ENCODE assay signal across 9 cellular contexts in genomic region chr3:129015388-129016105, GRCh38. TPM values are rescaled to one million over a fixed set of nuclear protein-coding genes. Genes with fewer than 3 reads are reported as not detected.
DNase-seq lines count a peak whose midpoint lies in the region; ATAC-seq, FAIRE-seq and TF ChIP-seq lines count a peak whose summit lies in the region.
"Had no signal": no experiment of that assay in that cellular context is flagged by ENCODE, and none has a peak within 500 bp of the region (broad histone marks: within the 10 kb centered on the region; RNA-seq: fewer than 3 reads in every experiment).

No MANE protein-coding gene starts in this region.

- DNase-seq in Ammon's horn (ENCODE audit: low spot score) (peak; percentile 38), T-cell (peak in 32 of 34 experiments; percentile 11 to 69 (median 34)), K562 (ENCODE audit: extremely low read depth in 1 of 4, low spot score in 3 of 4) (peak; percentile 49 to 69 (median 54)), DMS79 (lab: John Stamatoyannopoulos, UW) (no peak)
- peak; percentile 67 for DNase-seq in natural killer cell treated with Interleukin-12 subunit alpha and Interleukin-12 subunit beta and Interleukin-15 and Interleukin-18, amount 100 ng/mL, for 72 hours (ENCODE audit: low spot score)

- TF ChIP-seq EP300 in K562 (IDR thresholded peaks at IDR 0.05; ENCODE audit: low read length), result no peak

- no peaks in the 10 kb centered on the region for H3K27me3 ChIP-seq in K562 (ENCODE audit: control insufficient read depth in 2 of 2, insufficient read depth in 2 of 2, low read length in 2 of 2)

- peak overlapping the region; percentile 50 to 81 (median 72) for H3K4me3 Mint-ChIP-seq in T-cell
- H3K4me3 Mint-ChIP-seq in natural killer cell treated with Interleukin-12 subunit alpha and Interleukin-12 subunit beta and Interleukin-15 and Interleukin-18, amount 100 ng/mL, for 72 hours, result peak overlapping the region; percentile 88

- peaks cover 3% of the 10 kb centered on the region for H3K9me1 ChIP-seq in K562 (ENCODE audit: control insufficient read depth, insufficient read depth, low read length)

- FAIRE-seq in K562 (lab: Jason Lieb, UNC), result peak; percentile 59

- no peaks in the 10 kb centered on the region for H3K36me3 ChIP-seq in K562 (ENCODE audit: control insufficient read depth, insufficient read depth, low read length)

- H2AFZ ChIP-seq in K562 (ENCODE audit: low read depth, low read length), result peak overlapping the region; percentile 76

- peak overlapping the region; percentile 62 for H3K27ac ChIP-seq in K562 (ENCODE audit: extremely low read depth, low read depth, low read length)

- no peaks in the 10 kb centered on the region for H3K79me2 ChIP-seq in K562 (ENCODE audit: control insufficient read depth, insufficient read depth, low read length)

- H3K36me3 Mint-ChIP-seq in T-cell, result no peaks in the 10 kb centered on the region
- no peaks in the 10 kb centered on the region for H3K36me3 Mint-ChIP-seq in natural killer cell treated with Interleukin-12 subunit alpha and Interleukin-12 subunit beta and Interleukin-15 and Interleukin-18, amount 100 ng/mL, for 72 hours

- no peaks in the 10 kb centered on the region for H3K9me3 Mint-ChIP-seq in T-cell
- H3K9me3 Mint-ChIP-seq in natural killer cell treated with Interleukin-12 subunit alpha and Interleukin-12 subunit beta and Interleukin-15 and Interleukin-18, amount 100 ng/mL, for 72 hours, result no peaks in the 10 kb centered on the region

- peak; percentile 71 to 83 (median 81) for ATAC-seq in T-cell (replicated peaks in 1 of 4)
- ATAC-seq in K562, result peak; percentile 67
- peak; percentile 76 to 80 for ATAC-seq in natural killer cell treated with Interleukin-12 subunit alpha and Interleukin-12 subunit beta and Interleukin-15 and Interleukin-18, amount 100 ng/mL, for 72 hours
- no peak for ATAC-seq in GM19397 (IDR thresholded peaks at IDR 0.05; ENCODE audit: unreplicated experiment)
- ATAC-seq in GM19328 (IDR thresholded peaks at IDR 0.05; ENCODE audit: unreplicated experiment), result no peak
- ATAC-seq in GM21367 (IDR thresholded peaks at IDR 0.05; ENCODE audit: unreplicated experiment), result no peak

- no peak for TF ChIP-seq RAD21 in K562 (CRISPR knock-in tag; conservative IDR thresholded peaks at IDR 0.05 in 1 of 2, IDR thresholded peaks at IDR 0.05 in 1 of 2)

- H3K9me3 ChIP-seq in K562 (replicated peaks; ENCODE audit: control insufficient read depth, insufficient read depth, low read depth, low read length), result no peaks in the 10 kb centered on the region

- no peak overlapping the region for H3K4me3 ChIP-seq in K562

- H4K20me1 ChIP-seq in K562 (replicated peaks; ENCODE audit: control insufficient read depth, insufficient read depth, low read length), result 0 out of 2 replicates have a peak, but pooled peaks cover 10% of the 10 kb centered on the region

- no peaks in the 10 kb centered on the region for H3K27me3 Mint-ChIP-seq in T-cell
- no peaks in the 10 kb centered on the region for H3K27me3 Mint-ChIP-seq in natural killer cell treated with Interleukin-12 subunit alpha and Interleukin-12 subunit beta and Interleukin-15 and Interleukin-18, amount 100 ng/mL, for 72 hours

- in situ Hi-C loops in K562 (cut with MboI), result no loop called here

- intact Hi-C loops in K562 (cut with micrococcal nuclease), result loop anchor here (2.0 to 5.0 kb wide), 2 partner anchors 39 to 138 kb away; partner anchors contain the start of gene ACAD9

- CTCF ChIA-PET in T-cell (lab: Charles Lee), result interaction anchor here (0.5 to 3.1 kb wide), 26 partner anchors 9 to 236 kb away, joined by 3 to 58 read pairs (median 5); partner anchors contain the start of gene CFAP92 (in 1 of the 2)
- CTCF ChIA-PET in K562 (lab: Yijun Ruan, JAX; ENCODE audit: low intra/inter-chr PET ratio), result interaction anchor here (0.5 kb wide), 1 partner anchor 43 kb away, joined by 4 read pairs; no protein-coding TSS in a partner anchor

- BruUV-seq in K562 (replicated peaks; lab: Mats Ljungman, UMichigan), result no TSS peak

- H3K4me1 ChIP-seq in K562 (replicated peaks in 1 of 2; ENCODE audit: control insufficient read depth in 2 of 2, insufficient read depth in 2 of 2, low read length in 2 of 2), result peaks cover 24 to 36% of the 10 kb centered on the region in 2 experiments

- POLR2A ChIA-PET in T-cell (lab: Charles Lee), result interaction anchor here (0.6 to 1.5 kb wide), 8 partner anchors 11 to 301 kb away, joined by 3 to 13 read pairs (median 4); partner anchors contain the start of gene CFAP92 (in 1 of the 2)
- POLR2A ChIA-PET in K562 (lab: Yijun Ruan, JAX), result interaction anchor here (0.6 to 2.8 kb wide), 3 partner anchors 11 to 768 kb away, joined by 3 to 22 read pairs (median 6); partner anchors contain the start of gene CFAP92

- peaks cover 46 to 61% (median 47%) of the 10 kb centered on the region in 3 donors for H3K4me1 Mint-ChIP-seq in T-cell
- peaks cover 29 to 32% of the 10 kb centered on the region in 2 donors for H3K4me1 Mint-ChIP-seq in natural killer cell treated with Interleukin-12 subunit alpha and Interleukin-12 subunit beta and Interleukin-15 and Interleukin-18, amount 100 ng/mL, for 72 hours (ENCODE audit: low read depth in 2 of 2)

- H3K27ac Mint-ChIP-seq in T-cell, result peak overlapping the region; percentile 95 to 99
- peak overlapping the region; percentile 98 to 99 for H3K27ac Mint-ChIP-seq in natural killer cell treated with Interleukin-12 subunit alpha and Interleukin-12 subunit beta and Interleukin-15 and Interleukin-18, amount 100 ng/mL, for 72 hours

- WGBS in K562 (ENCODE audit: insufficient coverage, low coverage, missing lambda C conversion rate), result 33% methylated on average over 12 of the region's 19 CpGs

- H3K4me2 ChIP-seq in K562 (ENCODE audit: insufficient read depth, low read length), result peak overlapping the region; percentile 37; the same call in 1 of the 2 replicates

- no peak for TF ChIP-seq CTCF in K562 (IDR thresholded peaks at IDR 0.05 in 2 of 3, conservative IDR thresholded peaks at IDR 0.05 in 1 of 3; ENCODE audit: insufficient read depth in 2 of 3, low read depth in 1 of 3, low read length in 3 of 3)

- H3K9ac ChIP-seq in K562 (ENCODE audit: insufficient read depth in 1 of 2, low read depth in 2 of 2, low read length in 2 of 2), result peak overlapping the region; percentile 35 to 80; a peak in 3 of 4 replicates

- no peak for TF ChIP-seq POLR2A in K562 (conservative IDR thresholded peaks at IDR 0.05)

RNA-seq across cellular contexts. Expression of gene EFCC1, which starts 14.4 kb away (rescaled TPM):
- total RNA-seq in T-cell, result under 1 TPM; 0.20 to 0.43 (median 0.30) TPM
- total RNA-seq in K562 (2011; cell fraction: chromatin; rRNA removed; ENCODE audit: low replicate concordance), result not detected in 2 replicates
- total RNA-seq in K562 (2011; cell fraction: nucleolus; rRNA removed), result not detected in 2 replicates
- total RNA-seq in K562 (2011; cell fraction: nucleoplasm; rRNA removed), result not detected in 2 replicates
- total RNA-seq in K562 (2014; rRNA removed), result not detected in 2 replicates
- not detected in 2 replicates for total RNA-seq in K562 (2014; rRNA removed; fragmentation: Illumina TruSeq; extraction: Trizol)
- total RNA-seq in K562 (2015; rRNA removed; fragmentation: Illumina TruSeq; extraction: Trizol), result not detected in 2 replicates
- total RNA-seq in K562 (2021), result 0.07 TPM in 1 of 2 replicates, not detected in the other
- polyA plus RNA-seq in K562 (2011; rRNA removed), result not detected in 2 replicates
- not detected in 2 replicates for polyA plus RNA-seq in K562 (2011; cell fraction: cytosol; rRNA removed)
- polyA plus RNA-seq in K562 (2011; cell fraction: nucleus; rRNA removed), result not detected in 2 replicates
- not detected in 2 replicates for polyA plus RNA-seq in K562 (2012)
- polyA plus RNA-seq in K562 (2014; fragmentation: Illumina TruSeq; extraction: Trizol), result not detected in 2 replicates
- not detected for polyA plus RNA-seq in K562 (2014; fragmentation: Nextera tagmentation; extraction: Ambion mirVana)
- polyA plus RNA-seq in K562 (2014; rRNA removed), result not detected in 2 replicates
- not detected in 2 replicates for polyA minus RNA-seq in K562 (2011; rRNA and poly(A)+ RNA removed)
- not detected in 2 replicates for polyA minus RNA-seq in K562 (2011; cell fraction: cytosol; rRNA and poly(A)+ RNA removed)
- polyA minus RNA-seq in K562 (2011; cell fraction: nucleus; rRNA and poly(A)+ RNA removed), result not detected in 2 replicates
- under 1 TPM in 1 of 2 donors, not detected in 1; 0.21 TPM for total RNA-seq in natural killer cell treated with Interleukin-12 subunit alpha and Interleukin-12 subunit beta and Interleukin-15 and Interleukin-18, amount 100 ng/mL, for 72 hours
- total RNA-seq: T-helper 1 cell treated with Interleukin-12 subunit alpha and Interleukin-12 subunit beta and Interleukin-4 antibody, amounts not matched to agents 30 ng/mL and 1 ng/mL, for 36 hours had no signal

RNA-seq across cellular contexts. Expression of gene CFAP92, which starts 21.7 kb away (rescaled TPM):
- under 1 TPM; 0.13 to 0.49 (median 0.26) TPM for total RNA-seq in T-cell
- total RNA-seq in K562 (2011; cell fraction: chromatin; rRNA removed; ENCODE audit: low replicate concordance), result 0.14 TPM in 1 of 2 replicates, not detected in the other
- 0.13 TPM in 1 of 2 replicates, not detected in the other for total RNA-seq in K562 (2011; cell fraction: nucleolus; rRNA removed)
- total RNA-seq in K562 (2011; cell fraction: nucleoplasm; rRNA removed), result not detected in 2 replicates
- total RNA-seq in K562 (2014; rRNA removed), result 0.23 and 0.65 TPM in 2 replicates
- total RNA-seq in K562 (2014; rRNA removed; fragmentation: Illumina TruSeq; extraction: Trizol), result 0.45 and 0.62 TPM in 2 replicates
- 0.19 and 0.47 TPM in 2 replicates for total RNA-seq in K562 (2015; rRNA removed; fragmentation: Illumina TruSeq; extraction: Trizol)
- 0.27 and 0.81 TPM in 2 replicates for total RNA-seq in K562 (2021)
- 0.05 and 0.06 TPM in 2 replicates for polyA plus RNA-seq in K562 (2011; rRNA removed)
- 0.07 TPM in 1 of 2 replicates, not detected in the other for polyA plus RNA-seq in K562 (2011; cell fraction: cytosol; rRNA removed)
- 0.08 TPM in 1 of 2 replicates, not detected in the other for polyA plus RNA-seq in K562 (2011; cell fraction: nucleus; rRNA removed)
- 0.22 and 0.58 TPM in 2 replicates for polyA plus RNA-seq in K562 (2012)
- polyA plus RNA-seq in K562 (2014; fragmentation: Illumina TruSeq; extraction: Trizol), result 0.14 and 0.36 TPM in 2 replicates
- polyA plus RNA-seq in K562 (2014; fragmentation: Nextera tagmentation; extraction: Ambion mirVana), result under 1 TPM; 0.48 to 0.59 TPM
- polyA plus RNA-seq in K562 (2014; rRNA removed), result 0.23 and 0.36 TPM in 2 replicates
- 0.15 TPM in 1 of 2 replicates, not detected in the other for polyA minus RNA-seq in K562 (2011; rRNA and poly(A)+ RNA removed)
- not detected in 2 replicates for polyA minus RNA-seq in K562 (2011; cell fraction: cytosol; rRNA and poly(A)+ RNA removed)
- polyA minus RNA-seq in K562 (2011; cell fraction: nucleus; rRNA and poly(A)+ RNA removed), result 0.22 TPM in 1 of 2 replicates, not detected in the other
- under 1 TPM in 1 of 2 donors, not detected in 1; 0.50 TPM for total RNA-seq in natural killer cell treated with Interleukin-12 subunit alpha and Interleukin-12 subunit beta and Interleukin-15 and Interleukin-18, amount 100 ng/mL, for 72 hours
- total RNA-seq: T-helper 1 cell treated with Interleukin-12 subunit alpha and Interleukin-12 subunit beta and Interleukin-4 antibody, amounts not matched to agents 30 ng/mL and 1 ng/mL, for 36 hours had no signal

RNA-seq across cellular contexts. Expression of gene GP9, which starts 45.0 kb away (rescaled TPM):
- total RNA-seq in T-cell, result not detected
- not detected in 2 replicates for total RNA-seq in K562 (2011; cell fraction: chromatin; rRNA removed; ENCODE audit: low replicate concordance)
- not detected in 2 replicates for total RNA-seq in K562 (2011; cell fraction: nucleolus; rRNA removed)
- not detected in 2 replicates for total RNA-seq in K562 (2011; cell fraction: nucleoplasm; rRNA removed)
- total RNA-seq in K562 (2014; rRNA removed), result not detected in 2 replicates
- not detected in 2 replicates for total RNA-seq in K562 (2014; rRNA removed; fragmentation: Illumina TruSeq; extraction: Trizol)
- not detected in 2 replicates for total RNA-seq in K562 (2015; rRNA removed; fragmentation: Illumina TruSeq; extraction: Trizol)
- not detected in 2 replicates for total RNA-seq in K562 (2021)
- not detected in 2 replicates for polyA plus RNA-seq in K562 (2011; rRNA removed)
- polyA plus RNA-seq in K562 (2011; cell fraction: cytosol; rRNA removed), result 0.07 TPM in 1 of 2 replicates, not detected in the other
- polyA plus RNA-seq in K562 (2011; cell fraction: nucleus; rRNA removed), result not detected in 2 replicates
- not detected in 2 replicates for polyA plus RNA-seq in K562 (2012)
- not detected in 2 replicates for polyA plus RNA-seq in K562 (2014; fragmentation: Illumina TruSeq; extraction: Trizol)
- polyA plus RNA-seq in K562 (2014; fragmentation: Nextera tagmentation; extraction: Ambion mirVana), result not detected
- not detected in 2 replicates for polyA plus RNA-seq in K562 (2014; rRNA removed)
- polyA minus RNA-seq in K562 (2011; rRNA and poly(A)+ RNA removed), result not detected in 2 replicates
- not detected in 2 replicates for polyA minus RNA-seq in K562 (2011; cell fraction: cytosol; rRNA and poly(A)+ RNA removed)
- not detected in 2 replicates for polyA minus RNA-seq in K562 (2011; cell fraction: nucleus; rRNA and poly(A)+ RNA removed)
- total RNA-seq in natural killer cell treated with Interleukin-12 subunit alpha and Interleukin-12 subunit beta and Interleukin-15 and Interleukin-18, amount 100 ng/mL, for 72 hours, result under 1 TPM in 1 of 2 donors, not detected in 1; 0.45 TPM
- total RNA-seq: T-helper 1 cell treated with Interleukin-12 subunit alpha and Interleukin-12 subunit beta and Interleukin-4 antibody, amounts not matched to agents 30 ng/mL and 1 ng/mL, for 36 hours had no signal

Comparison
In these comparisons a context has a peak if more than half of its experiments do, and no peak if none do; other contexts are left out.
1. ATAC-seq: peak in T-cell (4 of 4), K562 (single experiment) and natural killer cell treated with Interleukin-12 subunit alpha and Interleukin-12 subunit beta and Interleukin-15 and Interleukin-18, amount 100 ng/mL, for 72 hours (2 of 2); none in GM19397 (single experiment), GM19328 (single experiment) and GM21367 (single experiment).